Comparison of ENCODE assay signal across 1 cellular context in genomic region chr7:127396184-127396583, GRCh38.
TF ChIP-seq lines count a peak whose summit lies in the region.

No MANE protein-coding gene starts in this region.

TF ChIP-seq in GM12878, 131 proteins besides CTCF, POLR2A, EP300 and RAD21 (continued from another document and continues in another):
- TF ChIP-seq POU2F2 (IDR thresholded peaks at IDR 0.05; ENCODE audit: borderline replicate concordance, low read depth, low read length): no peak
- TF ChIP-seq MTA2 (IDR thresholded peaks at IDR 0.05; ENCODE audit: low read depth): no peak
- no peak for TF ChIP-seq RCOR1 (conservative IDR thresholded peaks at IDR 0.05; ENCODE audit: low read depth, low read length)
- TF ChIP-seq BCL11A (IDR thresholded peaks at IDR 0.05; ENCODE audit: low read depth, low read length): no peak
- peak; percentile 62; the same call in 1 of the 2 replicates for TF ChIP-seq ZBTB33 (IDR thresholded peaks at IDR 0.05)
- no peak for TF ChIP-seq PAX8 (IDR thresholded peaks at IDR 0.05)
- TF ChIP-seq CHD1 (IDR thresholded peaks at IDR 0.05; ENCODE audit: low read depth, low read length): no peak
- TF ChIP-seq RUNX3 (IDR thresholded peaks at IDR 0.05; ENCODE audit: low read length): peak; percentile 76
- TF ChIP-seq BRCA1 (IDR thresholded peaks at IDR 0.05; ENCODE audit: low read depth, low read length): no peak
- TF ChIP-seq E2F8 (IDR thresholded peaks at IDR 0.05; ENCODE audit: low read depth, partially characterized antibody): no peak
- peak; percentile 61; the same call in 1 of the 2 replicates for TF ChIP-seq CREB1 (IDR thresholded peaks at IDR 0.05; ENCODE audit: low read depth)
- TF ChIP-seq NFXL1 (IDR thresholded peaks at IDR 0.05; ENCODE audit: borderline replicate concordance): no peak
- TF ChIP-seq ZNF687 (IDR thresholded peaks at IDR 0.05): no peak
- no peak for TF ChIP-seq ELK1 (IDR thresholded peaks at IDR 0.05; ENCODE audit: low read depth, low read length)
- TF ChIP-seq POLR2AphosphoS5 (IDR thresholded peaks at IDR 0.05; ENCODE audit: low read length): no peak
- no peak for TF ChIP-seq ZNF622 (IDR thresholded peaks at IDR 0.05)
- TF ChIP-seq TBL1XR1 (IDR thresholded peaks at IDR 0.05; ENCODE audit: low read depth, low read length): no peak
- no peak for TF ChIP-seq KAT2A (conservative IDR thresholded peaks at IDR 0.05; ENCODE audit: control insufficient read depth, low read depth, low read length)
- TF ChIP-seq E4F1 (IDR thresholded peaks at IDR 0.05; ENCODE audit: borderline replicate concordance, partially characterized antibody): no peak
- no peak for TF ChIP-seq BCLAF1 (IDR thresholded peaks at IDR 0.05)
- TF ChIP-seq CEBPZ (IDR thresholded peaks at IDR 0.05; ENCODE audit: low read depth, low read length): no peak
- no peak for TF ChIP-seq EGR1 (IDR thresholded peaks at IDR 0.05; ENCODE audit: borderline replicate concordance in 1 of 2, low read depth in 2 of 2, low read length in 2 of 2)
- no peak for TF ChIP-seq MXI1 (IDR thresholded peaks at IDR 0.05; ENCODE audit: low read depth, low read length)
- TF ChIP-seq EZH2 (IDR thresholded peaks at IDR 0.05; ENCODE audit: borderline replicate concordance, control insufficient read depth, low read depth, low read length): no peak
- no peak for TF ChIP-seq HDGF (IDR thresholded peaks at IDR 0.05)
- TF ChIP-seq NR2F1 (conservative IDR thresholded peaks at IDR 0.05): 0 out of 2 replicates have a peak, but pooled peaks have one; percentile 45
- TF ChIP-seq SIN3A (IDR thresholded peaks at IDR 0.05; ENCODE audit: low read depth, low read length): no peak
- no peak for TF ChIP-seq IKZF1 (conservative IDR thresholded peaks at IDR 0.05)
- TF ChIP-seq EED (IDR thresholded peaks at IDR 0.05; ENCODE audit: low read depth): peak; percentile 39; the same call in 1 of the 2 replicates
- no peak for TF ChIP-seq KLF5 (IDR thresholded peaks at IDR 0.05; ENCODE audit: partially characterized antibody)
- TF ChIP-seq NRF1 (conservative IDR thresholded peaks at IDR 0.05; ENCODE audit: low read depth, low read length): no peak
- TF ChIP-seq SMC3 (IDR thresholded peaks at IDR 0.05; ENCODE audit: borderline replicate concordance, low read length): no peak
- no peak for TF ChIP-seq MTA3 (IDR thresholded peaks at IDR 0.05; ENCODE audit: borderline replicate concordance, low read length)
- TF ChIP-seq ZBTB4 (CRISPR knock-in tag; IDR thresholded peaks at IDR 0.05): no peak
- TF ChIP-seq ZBED1 (IDR thresholded peaks at IDR 0.05; ENCODE audit: borderline replicate concordance): no peak
- no peak for TF ChIP-seq NR2C2 (IDR thresholded peaks at IDR 0.05; ENCODE audit: borderline replicate concordance, control insufficient read depth, insufficient read length, low read depth)
